9 cellular contexts compared by ENCODE assay signal in genomic region chr6:132365319-132365907, GRCh38. TPM values are rescaled to one million over a fixed set of nuclear protein-coding genes. Genes with fewer than 3 reads are reported as not detected.
DNase-seq lines count a peak whose midpoint lies in the region; ATAC-seq and TF ChIP-seq lines count a peak whose summit lies in the region.
"Had no signal": no experiment of that assay in that cellular context is flagged by ENCODE, and none has a peak within 500 bp of the region (broad histone marks: within the 10 kb centered on the region; RNA-seq: fewer than 3 reads in every experiment).

No MANE protein-coding gene starts in this region.

- H3K4me1 ChIP-seq in GM23338 (ENCODE audit: insufficient read depth) = no peaks in the 10 kb centered on the region
- no peaks in the 10 kb centered on the region for H3K4me1 ChIP-seq in mesodermal cell (ENCODE audit: control insufficient read depth, insufficient read depth, low read length, poor library complexity, severe bottlenecking)

- H3K27me3 Mint-ChIP-seq in GM23338 (ENCODE audit: insufficient read depth, low read depth, poor library complexity) = no peaks in the 10 kb centered on the region

- no peak overlapping the region for H3K4me2 ChIP-seq in GM23338

- H3K9me3 ChIP-seq in mesodermal cell (ENCODE audit: control insufficient read depth, low read length) = no peaks in the 10 kb centered on the region
- H3K9me3 ChIP-seq: neutrophil had no signal

- DNase-seq in GM23338 (ENCODE audit: low spot score) = peak; percentile 16
- DNase-seq in NCI-H1417 treated with DMSO at 0.1 percent for 48 hours (lab: John Stamatoyannopoulos, UW) = peak; percentile 51
- no peak for DNase-seq in NCI-H2107 treated with DMSO at 0.1 percent for 48 hours (lab: John Stamatoyannopoulos, UW; ENCODE audit: unreplicated experiment)
- no peak for DNase-seq in inferior parietal cortex (ENCODE audit: extremely low spot score)
- DNase-seq in HK-2 (ENCODE audit: unreplicated experiment) = no peak
- DNase-seq in central memory CD4-positive, alpha-beta T cell = no peak

- WGBS in mesodermal cell (ENCODE audit: insufficient coverage in 2 of 2), 2 experiments = 47 to 71% methylated on average over 2 of the region's 3 CpGs

- H4K20me1 ChIP-seq in GM23338 (replicated peaks; ENCODE audit: insufficient read depth) = no peaks in the 10 kb centered on the region

- no peaks in the 10 kb centered on the region for H3K27me3 ChIP-seq in GM23338 (ENCODE audit: insufficient read depth)
- H3K27me3 ChIP-seq: neutrophil had no signal

- no peaks in the 10 kb centered on the region for H3F3A ChIP-seq in GM23338 (replicated peaks; ENCODE audit: low read depth)

- no peaks in the 10 kb centered on the region for H3K79me2 ChIP-seq in GM23338 (replicated peaks; ENCODE audit: insufficient read depth)

- H3K36me3 ChIP-seq in GM23338 (ENCODE audit: insufficient read depth) = no peaks in the 10 kb centered on the region
- no peaks in the 10 kb centered on the region for H3K36me3 ChIP-seq in mesodermal cell (ENCODE audit: control insufficient read depth, insufficient read depth, low read length)
- H3K36me3 ChIP-seq: neutrophil had no signal

- no peak overlapping the region for H2AFZ ChIP-seq in GM23338

- H3K4me3 ChIP-seq in GM23338 (no peak overlapping the region), mesodermal cell (ENCODE audit: extremely low read depth, insufficient read depth, low read length, poor library complexity, severe bottlenecking) (no peak overlapping the region)

- no peak for TF ChIP-seq CTCF in GM23338 (conservative IDR thresholded peaks at IDR 0.05; ENCODE audit: low read depth in 2 of 2)

- H3K27ac ChIP-seq in GM23338 (ENCODE audit: low read depth) = no peak overlapping the region
- peak overlapping the region; percentile 47 for H3K27ac ChIP-seq in mesodermal cell (ENCODE audit: low read depth, low read length, severe bottlenecking)
- H3K27ac ChIP-seq: neutrophil had no signal

- no peak overlapping the region for H3K27ac Mint-ChIP-seq in GM23338

- ATAC-seq in GM18858 (IDR thresholded peaks at IDR 0.05; ENCODE audit: unreplicated experiment) (peak; percentile 99), GM23338 (peak; percentile 55)

- H3K9me3 Mint-ChIP-seq in GM23338 = no peaks in the 10 kb centered on the region

- no peaks in the 10 kb centered on the region for H3K4me1 Mint-ChIP-seq in GM23338

- H3K4me3 Mint-ChIP-seq in GM23338 = no peak overlapping the region

- no peaks in the 10 kb centered on the region for H3K36me3 Mint-ChIP-seq in GM23338 (ENCODE audit: low read depth)

- H3K9me2 ChIP-seq in GM23338 (ENCODE audit: insufficient read depth) = no peaks in the 10 kb centered on the region

TF ChIP-seq in GM23338, 12 proteins besides CTCF, POLR2A, EP300 and RAD21:
- TF ChIP-seq POLR2AphosphoS5 (IDR thresholded peaks at IDR 0.05; ENCODE audit: low read depth) (no peak), ZNF462 (CRISPR knock-in tag; IDR thresholded peaks at IDR 0.05) (no peak), EZH2phosphoT487 (IDR thresholded peaks at IDR 0.05; ENCODE audit: unreplicated experiment) (no peak), JUNB (IDR thresholded peaks at IDR 0.05; ENCODE audit: unreplicated experiment) (no peak), ETS1 (IDR thresholded peaks at IDR 0.05) (no peak)

RNA-seq across cellular contexts. Expression of gene MOXD1, which starts 35.9 kb away (rescaled TPM):
- total RNA-seq in GM23338 (2014; rRNA removed; shearing (Covaris generic)) = 4.3 TPM in 2 replicates
- 1.2 and 1.7 TPM in 2 replicates for polyA plus RNA-seq in GM23338 (2016; fragmentation: Nextera tagmentation; extraction: Ambion mirVana)
- polyA plus RNA-seq in mesodermal cell (2013, experiment 1 of 2) = 5.3 TPM
- polyA plus RNA-seq in mesodermal cell (2013, experiment 2 of 2) = 4.6 TPM

Comparison
In these comparisons a context has a peak if more than half of its experiments do, and no peak if none do; other contexts are left out.
1. DNase-seq: peak in GM23338 (single experiment) and NCI-H1417 treated with DMSO at 0.1 percent for 48 hours (single experiment); none in NCI-H2107 treated with DMSO at 0.1 percent for 48 hours (single experiment), inferior parietal cortex (single experiment), HK-2 (single experiment) and central memory CD4-positive, alpha-beta T cell (single experiment).